In the genomic region with DNA sequence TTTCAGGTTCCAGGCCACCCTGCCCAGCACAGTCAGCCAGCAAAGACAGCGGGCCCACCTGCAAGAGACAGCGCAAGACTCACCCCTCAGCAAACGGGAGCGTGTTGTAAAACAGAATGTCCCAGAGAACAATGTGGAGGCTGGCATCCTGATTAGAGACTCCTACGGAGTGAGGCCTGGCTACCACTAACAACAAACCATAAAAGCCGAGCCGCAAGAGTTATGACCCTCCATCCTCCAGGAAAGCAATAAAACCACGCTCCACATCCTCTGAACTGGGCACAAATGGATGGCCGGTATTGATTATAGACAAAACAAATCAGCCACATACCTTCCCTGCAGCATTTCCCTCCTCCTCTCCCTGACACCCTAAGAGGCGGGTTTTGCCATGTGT, we compare ENCODE assay signal across 16 cellular contexts.
DNase-seq lines count a peak whose midpoint lies in the region; ATAC-seq and TF ChIP-seq lines count a peak whose summit lies in the region.
"Had no signal": no experiment of that assay in that cellular context is flagged by ENCODE, and none has a peak within 500 bp of the region (broad histone marks: within the 10 kb centered on the region; RNA-seq: fewer than 3 reads in every experiment).

No MANE protein-coding gene starts in this region.

- H3K27ac ChIP-seq in GM23338 (ENCODE audit: low read depth) (no peak overlapping the region), OCI-LY1 (ENCODE audit: low read depth, low read length, poor library complexity, severe bottlenecking) (peak overlapping the region; percentile 46)
- H3K27ac ChIP-seq: SJSA1 had no signal

- H3K4me1 ChIP-seq in GM23338 (ENCODE audit: insufficient read depth) (0 out of 2 replicates have a peak, but pooled peaks cover 3% of the 10 kb centered on the region), OCI-LY1 (ENCODE audit: insufficient read depth, low read length, severe bottlenecking) (peaks cover 36% of the 10 kb centered on the region)

- H3K4me3 ChIP-seq in GM23338, result no peak overlapping the region
- H3K4me3 ChIP-seq in OCI-LY1 (ENCODE audit: low read depth, low read length, poor library complexity, severe bottlenecking), result no peak overlapping the region
- H3K4me3 ChIP-seq: SJSA1 had no signal

- H3K4me1 Mint-ChIP-seq in activated naive CD4-positive, alpha-beta T cell treated with anti-CD3 and anti-CD28 coated beads for 36 hours (ENCODE audit: low read depth), result peaks cover 46% of the 10 kb centered on the region
- H3K4me1 Mint-ChIP-seq in GM23338, result peaks cover 20% of the 10 kb centered on the region
- H3K4me1 Mint-ChIP-seq in glutamatergic neuron (ENCODE audit: low read depth, unreplicated experiment), result peaks cover under 1% of the 10 kb centered on the region

- H2AFZ ChIP-seq in GM23338, result peak overlapping the region; percentile 83; the same call in 1 of the 2 replicates
- no peak overlapping the region for H2AFZ ChIP-seq in OCI-LY1 (ENCODE audit: low read length)

- no peaks in the 10 kb centered on the region for H3K27me3 ChIP-seq in GM23338 (ENCODE audit: insufficient read depth)
- H3K27me3 ChIP-seq in OCI-LY1 (ENCODE audit: insufficient read depth, low read length), result no peaks in the 10 kb centered on the region
- H3K27me3 ChIP-seq: SJSA1 had no signal

- no peaks in the 10 kb centered on the region for H3K9me2 ChIP-seq in GM23338 (ENCODE audit: insufficient read depth)
- H3K9me2 ChIP-seq in OCI-LY1 (ENCODE audit: low read depth, low read length), result no peaks in the 10 kb centered on the region

- H3K9ac ChIP-seq in OCI-LY1 (ENCODE audit: low read length), result no peak overlapping the region; the same call in 1 of the 2 replicates

- no peak for ATAC-seq in GM23338

- H3K27me3 Mint-ChIP-seq in activated naive CD4-positive, alpha-beta T cell treated with anti-CD3 and anti-CD28 coated beads for 36 hours (ENCODE audit: low read depth), result no peaks in the 10 kb centered on the region
- H3K27me3 Mint-ChIP-seq in GM23338 (ENCODE audit: insufficient read depth, low read depth, poor library complexity), result peaks cover 10% of the 10 kb centered on the region
- H3K27me3 Mint-ChIP-seq in glutamatergic neuron (ENCODE audit: unreplicated experiment), result peaks cover 6% of the 10 kb centered on the region
- H3K27me3 Mint-ChIP-seq: CD4-positive, alpha-beta T cell had no signal

- no peak for DNase-seq in activated naive CD4-positive, alpha-beta T cell treated with anti-CD3 and anti-CD28 coated beads for 36 hours
- no peak for DNase-seq in activated naive CD4-positive, alpha-beta T cell treated with anti-CD3 and anti-CD28 coated beads, Interleukin-2, amount 50 U/mL, for 16 hours
- DNase-seq in GM23338 (ENCODE audit: low spot score) (no peak), left kidney (ENCODE audit: low read depth, low spot score) (peak; percentile 57), glutamatergic neuron (no peak), GDM1 (lab: John Stamatoyannopoulos, UW) (no peak), amniotic stem cell (lab: John Stamatoyannopoulos, UW) (no peak)
- DNase-seq: Calu3; CD4-positive, alpha-beta T cell; GOT3; NCI-H1048; NCI-H1694; NCI-H2171; NCI-H446 had no signal

- no peaks in the 10 kb centered on the region for H3K9me3 ChIP-seq in OCI-LY1 (ENCODE audit: low read length)
- H3K9me3 ChIP-seq: SJSA1 had no signal

- no peaks in the 10 kb centered on the region for H3K79me2 ChIP-seq in GM23338 (replicated peaks; ENCODE audit: insufficient read depth)
- no peaks in the 10 kb centered on the region for H3K79me2 ChIP-seq in OCI-LY1 (ENCODE audit: insufficient read depth, low read length)

- intact Hi-C loops in activated naive CD4-positive, alpha-beta T cell treated with anti-CD3 and anti-CD28 coated beads for 36 hours (cut with micrococcal nuclease), result loop anchor here (2.0 to 5.0 kb wide), 4 partner anchors 29 to 416 kb away; partner anchors contain the start of genes ADAM10 and MINDY2

- H3F3A ChIP-seq in GM23338 (replicated peaks; ENCODE audit: low read depth) (no peaks in the 10 kb centered on the region), OCI-LY1 (ENCODE audit: insufficient read depth, low read length) (no peaks in the 10 kb centered on the region)

- CTCF ChIA-PET in activated naive CD4-positive, alpha-beta T cell treated with anti-CD3 and anti-CD28 coated beads for 36 hours (lab: Charles Lee), result interaction anchor here (0.6 to 2.0 kb wide), 2 partner anchors 11 to 559 kb away, joined by 3 to 6 read pairs; no protein-coding TSS in a partner anchor

- H3K36me3 ChIP-seq in GM23338 (ENCODE audit: insufficient read depth) (no peaks in the 10 kb centered on the region), OCI-LY1 (ENCODE audit: insufficient read depth, low read length) (no peaks in the 10 kb centered on the region)
- H3K36me3 ChIP-seq: SJSA1 had no signal

- H3K4me2 ChIP-seq in GM23338 (no peak overlapping the region), OCI-LY1 (ENCODE audit: low read length) (peak overlapping the region; percentile 58; the same call in 1 of the 2 replicates)

- no peaks in the 10 kb centered on the region for H3K36me3 Mint-ChIP-seq in activated naive CD4-positive, alpha-beta T cell treated with anti-CD3 and anti-CD28 coated beads for 36 hours (ENCODE audit: low read depth)
- no peaks in the 10 kb centered on the region for H3K36me3 Mint-ChIP-seq in GM23338 (ENCODE audit: low read depth)
- H3K36me3 Mint-ChIP-seq in glutamatergic neuron (ENCODE audit: unreplicated experiment), result no peaks in the 10 kb centered on the region

- no peak overlapping the region for H3K4me3 Mint-ChIP-seq in activated naive CD4-positive, alpha-beta T cell treated with anti-CD3 and anti-CD28 coated beads for 36 hours
- H3K4me3 Mint-ChIP-seq in GM23338 (no peak overlapping the region), glutamatergic neuron (ENCODE audit: unreplicated experiment) (no peak overlapping the region)
- H3K4me3 Mint-ChIP-seq: CD4-positive, alpha-beta T cell had no signal

- no peaks in the 10 kb centered on the region for H3K9me3 Mint-ChIP-seq in activated naive CD4-positive, alpha-beta T cell treated with anti-CD3 and anti-CD28 coated beads for 36 hours
- no peaks in the 10 kb centered on the region for H3K9me3 Mint-ChIP-seq in GM23338
- H3K9me3 Mint-ChIP-seq in glutamatergic neuron (ENCODE audit: unreplicated experiment), result peaks cover 3% of the 10 kb centered on the region

- peak overlapping the region; percentile 77 for H3K27ac Mint-ChIP-seq in activated naive CD4-positive, alpha-beta T cell treated with anti-CD3 and anti-CD28 coated beads for 36 hours
- no peak overlapping the region for H3K27ac Mint-ChIP-seq in GM23338
- no peak overlapping the region for H3K27ac Mint-ChIP-seq in glutamatergic neuron (ENCODE audit: unreplicated experiment)
- H3K27ac Mint-ChIP-seq: CD4-positive, alpha-beta T cell had no signal

- H4K20me1 ChIP-seq in GM23338 (replicated peaks; ENCODE audit: insufficient read depth), result no peaks in the 10 kb centered on the region
- H4K20me1 ChIP-seq in OCI-LY1 (ENCODE audit: insufficient read depth, low read length), result no peaks in the 10 kb centered on the region

- TF ChIP-seq CTCF in GM23338 (conservative IDR thresholded peaks at IDR 0.05; ENCODE audit: low read depth in 2 of 2) (no peak), OCI-LY1 (IDR thresholded peaks at IDR 0.05; ENCODE audit: low read length) (no peak), glutamatergic neuron (IDR thresholded peaks at IDR 0.05; ENCODE audit: partially characterized antibody, unreplicated experiment) (no peak)

TF ChIP-seq in GM23338, 12 proteins besides CTCF, POLR2A, EP300 and RAD21 (continues in another document):
- TF ChIP-seq STAT1 (IDR thresholded peaks at IDR 0.05; ENCODE audit: unreplicated experiment), result no peak
- no peak for TF ChIP-seq POLR2AphosphoS5 (IDR thresholded peaks at IDR 0.05; ENCODE audit: low read depth)
- TF ChIP-seq ZNF331 (CRISPR knock-in tag; IDR thresholded peaks at IDR 0.05; ENCODE audit: low read depth), result no peak
